10 cellular contexts compared by ENCODE assay signal in the genomic region with DNA sequence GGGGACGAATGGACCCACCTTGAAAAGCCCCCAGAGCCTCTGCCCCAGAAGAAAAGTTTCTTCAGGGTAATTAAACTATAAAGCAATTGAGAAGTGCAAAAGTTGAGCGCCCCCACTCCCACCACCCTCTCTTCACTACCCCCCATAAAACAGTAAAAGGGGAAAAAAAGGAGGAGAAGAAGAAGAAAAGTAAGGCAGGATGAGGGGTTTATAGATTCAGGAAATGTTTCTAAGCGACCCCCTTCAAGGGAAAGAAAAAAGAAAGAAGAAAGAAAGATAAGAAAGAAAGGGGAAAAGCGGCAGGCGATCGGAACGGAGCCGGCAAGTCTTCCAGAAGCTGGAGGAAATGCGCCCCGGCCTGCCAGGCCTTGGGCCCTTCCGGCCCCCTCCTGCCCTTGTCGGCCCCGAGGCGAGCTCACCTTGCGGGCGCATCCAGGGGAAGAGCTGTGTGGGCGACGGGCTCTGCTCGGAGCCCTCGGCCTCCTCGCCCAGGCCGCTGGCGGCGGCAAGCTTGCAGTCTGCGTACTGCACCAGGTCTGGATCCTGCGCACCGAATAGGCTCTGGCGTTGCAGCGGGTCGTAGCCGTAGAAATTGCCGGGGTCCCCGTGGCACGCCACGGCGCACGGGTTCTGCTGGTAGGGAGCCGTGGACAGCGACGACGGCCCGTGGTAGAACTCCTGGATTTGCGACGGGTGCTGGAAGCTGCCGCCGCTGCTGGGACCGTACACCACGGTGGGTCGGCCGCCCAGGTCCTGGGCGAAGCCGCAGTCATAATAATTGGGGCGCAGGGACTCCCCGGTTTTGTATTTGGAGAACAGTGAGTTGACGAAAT. TPM values are rescaled to one million over a fixed set of nuclear protein-coding genes. Genes with fewer than 3 reads are reported as not detected.
DNase-seq lines count a peak whose midpoint lies in the region; ATAC-seq and TF ChIP-seq lines count a peak whose summit lies in the region.
"Had no signal": no experiment of that assay in that cellular context is flagged by ENCODE, and none has a peak within 500 bp of the region (broad histone marks: within the 10 kb centered on the region; RNA-seq: fewer than 3 reads in every experiment).

No MANE protein-coding gene starts in this region.

- no peak for ATAC-seq in GM21723 (IDR thresholded peaks at IDR 0.05; ENCODE audit: unreplicated experiment)

- no peak for TF ChIP-seq POLR2A in stomach (IDR thresholded peaks at IDR 0.05)

- peak overlapping the region in 4 of 5 donors; percentile 73 to 93 (median 80) for H3K27ac ChIP-seq in stomach

- peak overlapping the region; percentile 48 to 62 (median 58) for H3K4me3 ChIP-seq in stomach

- H3K27ac Mint-ChIP-seq in activated CD4-positive, alpha-beta memory T cell treated with anti-CD3 and anti-CD28 coated beads, Interleukin-2, amount 10 ng/mL, durations not matched to agents 7 days and 5 days = no peak overlapping the region

- 4 to 10% (median 9%) methylated on average over 46 to 55 of the region's 55 CpGs for WGBS in stomach, 5 donors

- H3K9me3 Mint-ChIP-seq in activated CD4-positive, alpha-beta memory T cell treated with anti-CD3 and anti-CD28 coated beads, Interleukin-2, amount 10 ng/mL, durations not matched to agents 7 days and 5 days = no peaks in the 10 kb centered on the region

- TF ChIP-seq EP300 in stomach (IDR thresholded peaks at IDR 0.05) = no peak

- POLR2A ChIA-PET in activated CD4-positive, alpha-beta memory T cell treated with anti-CD3 and anti-CD28 coated beads, Interleukin-2, amount 10 ng/mL, durations not matched to agents 7 days and 5 days (lab: Charles Lee) = interaction anchor here (0.8 to 1.9 kb wide), 4 partner anchors 11 to 110 kb away, joined by 3 to 7 read pairs (median 4); partner anchors contain the start of gene HOXB5

- no peaks in the 10 kb centered on the region for H3K36me3 ChIP-seq in stomach

- H3K4me1 Mint-ChIP-seq in activated CD4-positive, alpha-beta memory T cell treated with anti-CD3 and anti-CD28 coated beads, Interleukin-2, amount 10 ng/mL, durations not matched to agents 7 days and 5 days = peaks cover 54% of the 10 kb centered on the region

- H3K36me3 Mint-ChIP-seq in activated CD4-positive, alpha-beta memory T cell treated with anti-CD3 and anti-CD28 coated beads, Interleukin-2, amount 10 ng/mL, durations not matched to agents 7 days and 5 days (ENCODE audit: low read depth) = peaks cover 9% of the 10 kb centered on the region

- peak overlapping the region; percentile 35 for H3K4me3 Mint-ChIP-seq in activated CD4-positive, alpha-beta memory T cell treated with anti-CD3 and anti-CD28 coated beads, Interleukin-2, amount 10 ng/mL, durations not matched to agents 7 days and 5 days

- DNase-seq in activated CD8-positive, alpha-beta memory T cell treated with anti-CD3 and anti-CD28 coated beads for 24 hours = peak; percentile 72
- DNase-seq in activated CD8-positive, alpha-beta memory T cell treated with anti-CD3 and anti-CD28 coated beads, Interleukin-2, amount 50 U/mL, for 4 hours = no peak
- DNase-seq in activated CD4-positive, alpha-beta memory T cell treated with anti-CD3 and anti-CD28 coated beads, Interleukin-2, amount 10 ng/mL, durations not matched to agents 7 days and 5 days = no peak
- DNase-seq in islet precursor cell (peak; percentile 87), stomach (no peak), SIG-M5 treated with dmso at 0.1 percent for 504 hours (lab: John Stamatoyannopoulos, UW; ENCODE audit: unreplicated experiment) (no peak)
- DNase-seq in stimulated activated CD4-positive, alpha-beta T cell treated with anti-CD3 and anti-CD28 coated beads, Interleukin-4, amount 100 ng/mL, for 24 hours = no peak
- DNase-seq: hypothalamus, NCI-H1436 treated with DMSO at 0.1 percent for 48 hours had no signal

- peaks cover 40 to 76% (median 64%) of the 10 kb centered on the region in 4 donors for H3K4me1 ChIP-seq in stomach

- no peaks in the 10 kb centered on the region for H3K9me3 ChIP-seq in stomach

- CTCF ChIA-PET in activated CD4-positive, alpha-beta memory T cell treated with anti-CD3 and anti-CD28 coated beads, Interleukin-2, amount 10 ng/mL, durations not matched to agents 7 days and 5 days (lab: Charles Lee) = interaction anchor here (0.6 to 2.4 kb wide), 10 partner anchors 8 to 587 kb away, joined by 3 to 9 read pairs (median 4); partner anchors contain the start of genes HOXB5, HOXB9 and PRAC2

- H3K27me3 Mint-ChIP-seq in activated CD4-positive, alpha-beta memory T cell treated with anti-CD3 and anti-CD28 coated beads, Interleukin-2, amount 10 ng/mL, durations not matched to agents 7 days and 5 days = peaks cover 80% of the 10 kb centered on the region

- TF ChIP-seq CTCF in stomach (IDR thresholded peaks at IDR 0.05) = no peak

- H3K27me3 ChIP-seq in stomach = peaks cover 10 to 100% (median 98%) of the 10 kb centered on the region in 3 donors

- intact Hi-C loops in stomach (cut with DNase I; ENCODE audit: low total_unique reads) = no loop called here

RNA-seq across cellular contexts. Expression of gene HOXB8, which starts 1.0 kb away (rescaled TPM):
- total RNA-seq in activated CD4-positive, alpha-beta memory T cell treated with anti-CD3 and anti-CD28 coated beads, Interleukin-2, amount 10 ng/mL, durations not matched to agents 7 days and 5 days = not detected
- 10 to 100 TPM in 1 of 5 donors, 1 to 10 TPM in 4; 1.2 to 13.0 (median 1.5) TPM for total RNA-seq in stomach
- polyA plus RNA-seq in stomach = under 1 TPM in 2 of 3 donors, not detected in 1; 0.46 to 0.56 TPM

RNA-seq across cellular contexts. Expression of gene HOXB7, which starts 3.3 kb away (rescaled TPM):
- total RNA-seq in activated CD4-positive, alpha-beta memory T cell treated with anti-CD3 and anti-CD28 coated beads, Interleukin-2, amount 10 ng/mL, durations not matched to agents 7 days and 5 days = 1 to 10 TPM; 1.6 to 1.7 TPM
- 10 to 100 TPM in 1 of 5 donors, 1 to 10 TPM in 4; 1.8 to 16.5 (median 2.3) TPM for total RNA-seq in stomach
- polyA plus RNA-seq in stomach = 1 to 10 TPM; 1.0 to 8.2 (median 2.8) TPM

RNA-seq across cellular contexts. Expression of gene HOXB6, which starts 9.3 kb away (rescaled TPM):
- under 1 TPM; 0.60 to 0.68 TPM for total RNA-seq in activated CD4-positive, alpha-beta memory T cell treated with anti-CD3 and anti-CD28 coated beads, Interleukin-2, amount 10 ng/mL, durations not matched to agents 7 days and 5 days
- total RNA-seq in stomach = 100 to 1,000 TPM in 1 of 5 donors, 10 to 100 TPM in 3, 1 to 10 TPM in 1; 4.2 to 150 (median 11.9) TPM
- polyA plus RNA-seq in stomach = 10 to 100 TPM in 1 of 3 donors, 1 to 10 TPM in 2; 5.7 to 10.2 (median 7.8) TPM

RNA-seq across cellular contexts. Expression of gene HOXB9, which starts 12.1 kb away (rescaled TPM):
- total RNA-seq in activated CD4-positive, alpha-beta memory T cell treated with anti-CD3 and anti-CD28 coated beads, Interleukin-2, amount 10 ng/mL, durations not matched to agents 7 days and 5 days = 1 to 10 TPM in 1 of 2 experiments, under 1 TPM in 1; 0.88 to 1.4 TPM
- 10 to 100 TPM in 1 of 5 donors, not detected in 4; 11.3 TPM for total RNA-seq in stomach
- not detected for polyA plus RNA-seq in stomach

RNA-seq across cellular contexts. Expression of gene HOXB5, which starts 20.5 kb away (rescaled TPM):
- total RNA-seq in activated CD4-positive, alpha-beta memory T cell treated with anti-CD3 and anti-CD28 coated beads, Interleukin-2, amount 10 ng/mL, durations not matched to agents 7 days and 5 days = under 1 TPM in 1 of 2 experiments, not detected in 1; 0.20 TPM
- total RNA-seq in stomach = 10 to 100 TPM in 2 of 5 donors, under 1 TPM in 2, not detected in 1; 0.43 to 50.4 (median 6.2) TPM
- polyA plus RNA-seq in stomach = 1 to 10 TPM; 2.2 to 2.7 (median 2.4) TPM

Comparison
In these comparisons a context has a peak if more than half of its experiments do, and no peak if none do; other contexts are left out.
1. DNase-seq: peak in activated CD8-positive, alpha-beta memory T cell treated with anti-CD3 and anti-CD28 coated beads for 24 hours (single experiment) and islet precursor cell (single experiment); none in activated CD8-positive, alpha-beta memory T cell treated with anti-CD3 and anti-CD28 coated beads, Interleukin-2, amount 50 U/mL, for 4 hours (single experiment), activated CD4-positive, alpha-beta memory T cell treated with anti-CD3 and anti-CD28 coated beads, Interleukin-2, amount 10 ng/mL, durations not matched to agents 7 days and 5 days (single experiment), stomach (single experiment), stimulated activated CD4-positive, alpha-beta T cell treated with anti-CD3 and anti-CD28 coated beads, Interleukin-4, amount 100 ng/mL, for 24 hours (single experiment) and SIG-M5 treated with dmso at 0.1 percent for 504 hours (single experiment).